Comparison of ENCODE assay signal across 1 cellular context in the genomic region with DNA sequence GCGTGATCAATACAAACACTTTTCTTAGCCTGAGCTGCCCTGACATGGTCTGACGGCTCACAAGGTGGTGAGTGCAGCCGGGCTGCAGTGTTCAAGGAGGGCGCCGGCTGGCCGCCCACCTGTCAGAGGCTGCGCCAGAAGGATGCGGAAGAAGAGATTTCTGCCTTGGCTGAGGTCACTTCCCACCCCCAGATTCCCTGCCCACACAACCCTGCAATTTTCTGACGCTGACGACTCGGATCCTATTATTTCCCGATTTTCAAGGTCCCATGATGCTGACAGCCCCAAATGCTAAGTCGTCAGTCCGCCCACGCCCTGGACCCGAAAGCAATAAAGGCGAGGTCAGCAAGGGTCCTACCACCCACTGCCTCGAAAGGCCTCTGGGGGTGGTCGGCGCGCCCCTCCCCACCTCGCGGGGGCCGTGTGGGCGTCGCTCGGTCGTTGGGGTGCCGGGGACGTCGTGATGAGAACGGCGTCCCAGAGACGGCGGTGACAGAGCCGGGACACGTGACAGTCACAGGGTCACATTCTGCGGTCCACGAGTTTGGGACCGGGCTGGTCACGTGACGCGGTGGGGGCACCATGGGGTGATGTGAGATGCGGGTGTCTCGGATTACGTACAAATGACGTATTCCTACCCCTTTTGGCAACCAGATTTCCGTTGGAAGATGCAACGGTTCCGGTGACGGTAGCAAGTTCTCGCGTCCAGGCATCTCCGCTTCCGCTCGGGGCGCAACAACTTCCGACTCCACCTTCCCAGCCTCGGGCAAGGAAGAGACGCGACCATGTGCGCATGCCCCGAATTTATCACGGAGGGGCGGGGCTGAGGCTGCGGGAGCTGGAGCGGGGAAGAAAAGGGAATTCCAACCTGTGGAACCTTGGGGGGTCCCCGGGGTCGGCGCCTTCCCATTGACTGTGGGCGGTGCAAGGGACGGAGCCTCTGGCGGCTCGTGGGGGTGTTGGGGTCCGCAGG.
TF ChIP-seq lines count a peak whose summit lies in the region.

A gene with protein sequence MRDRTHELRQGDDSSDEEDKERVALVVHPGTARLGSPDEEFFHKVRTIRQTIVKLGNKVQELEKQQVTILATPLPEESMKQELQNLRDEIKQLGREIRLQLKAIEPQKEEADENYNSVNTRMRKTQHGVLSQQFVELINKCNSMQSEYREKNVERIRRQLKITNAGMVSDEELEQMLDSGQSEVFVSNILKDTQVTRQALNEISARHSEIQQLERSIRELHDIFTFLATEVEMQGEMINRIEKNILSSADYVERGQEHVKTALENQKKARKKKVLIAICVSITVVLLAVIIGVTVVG (plus strand): TSS at position 823 of the 973 bp plus-strand sequence. CDS start 248 bp downstream, outside the sequence.

TF ChIP-seq in HEK293, 187 proteins besides CTCF, POLR2A, EP300 and RAD21 (continued from another document and continues in another):
- TF ChIP-seq, protein P1, sequence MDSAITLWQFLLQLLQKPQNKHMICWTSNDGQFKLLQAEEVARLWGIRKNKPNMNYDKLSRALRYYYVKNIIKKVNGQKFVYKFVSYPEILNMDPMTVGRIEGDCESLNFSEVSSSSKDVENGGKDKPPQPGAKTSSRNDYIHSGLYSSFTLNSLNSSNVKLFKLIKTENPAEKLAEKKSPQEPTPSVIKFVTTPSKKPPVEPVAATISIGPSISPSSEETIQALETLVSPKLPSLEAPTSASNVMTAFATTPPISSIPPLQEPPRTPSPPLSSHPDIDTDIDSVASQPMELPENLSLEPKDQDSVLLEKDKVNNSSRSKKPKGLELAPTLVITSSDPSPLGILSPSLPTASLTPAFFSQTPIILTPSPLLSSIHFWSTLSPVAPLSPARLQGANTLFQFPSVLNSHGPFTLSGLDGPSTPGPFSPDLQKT (IDR thresholded peaks at IDR 0.05; ENCODE audit: borderline replicate concordance, low read depth, low read length), result peak; percentile 79; the same call in 1 of the 2 replicates
- TF ChIP-seq YY2 (tag by site-specific recombination; IDR thresholded peaks at IDR 0.05), result peak; percentile 38; the same call in 1 of the 2 replicates
- TF ChIP-seq ZNF2 (tag by site-specific recombination; IDR thresholded peaks at IDR 0.05), result peak; percentile 95
- TF ChIP-seq, protein P2, sequence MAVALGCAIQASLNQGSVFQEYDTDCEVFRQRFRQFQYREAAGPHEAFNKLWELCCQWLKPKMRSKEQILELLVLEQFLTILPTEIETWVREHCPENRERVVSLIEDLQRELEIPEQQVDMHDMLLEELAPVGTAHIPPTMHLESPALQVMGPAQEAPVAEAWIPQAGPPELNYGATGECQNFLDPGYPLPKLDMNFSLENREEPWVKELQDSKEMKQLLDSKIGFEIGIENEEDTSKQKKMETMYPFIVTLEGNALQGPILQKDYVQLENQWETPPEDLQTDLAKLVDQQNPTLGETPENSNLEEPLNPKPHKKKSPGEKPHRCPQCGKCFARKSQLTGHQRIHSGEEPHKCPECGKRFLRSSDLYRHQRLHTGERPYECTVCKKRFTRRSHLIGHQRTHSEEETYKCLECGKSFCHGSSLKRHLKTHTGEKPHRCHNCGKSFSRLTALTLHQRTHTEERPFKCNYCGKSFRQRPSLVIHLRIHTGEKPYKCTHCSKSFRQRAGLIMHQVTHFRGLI (tag by site-specific recombination; IDR thresholded peaks at IDR 0.05), result 0 out of 2 replicates have a peak, but pooled peaks have one; percentile 23
- no peak for TF ChIP-seq MYNN (tag by site-specific recombination; IDR thresholded peaks at IDR 0.05; ENCODE audit: borderline replicate concordance)
- TF ChIP-seq ZNF623 (tag by site-specific recombination; IDR thresholded peaks at IDR 0.05), result peak; percentile 47
- no peak for TF ChIP-seq ZNF707 (tag by site-specific recombination; IDR thresholded peaks at IDR 0.05)
- 0 out of 2 replicates have a peak, but pooled peaks have one; percentile 55 for TF ChIP-seq WT1 (tag by site-specific recombination; IDR thresholded peaks at IDR 0.05)
- TF ChIP-seq, protein P3, sequence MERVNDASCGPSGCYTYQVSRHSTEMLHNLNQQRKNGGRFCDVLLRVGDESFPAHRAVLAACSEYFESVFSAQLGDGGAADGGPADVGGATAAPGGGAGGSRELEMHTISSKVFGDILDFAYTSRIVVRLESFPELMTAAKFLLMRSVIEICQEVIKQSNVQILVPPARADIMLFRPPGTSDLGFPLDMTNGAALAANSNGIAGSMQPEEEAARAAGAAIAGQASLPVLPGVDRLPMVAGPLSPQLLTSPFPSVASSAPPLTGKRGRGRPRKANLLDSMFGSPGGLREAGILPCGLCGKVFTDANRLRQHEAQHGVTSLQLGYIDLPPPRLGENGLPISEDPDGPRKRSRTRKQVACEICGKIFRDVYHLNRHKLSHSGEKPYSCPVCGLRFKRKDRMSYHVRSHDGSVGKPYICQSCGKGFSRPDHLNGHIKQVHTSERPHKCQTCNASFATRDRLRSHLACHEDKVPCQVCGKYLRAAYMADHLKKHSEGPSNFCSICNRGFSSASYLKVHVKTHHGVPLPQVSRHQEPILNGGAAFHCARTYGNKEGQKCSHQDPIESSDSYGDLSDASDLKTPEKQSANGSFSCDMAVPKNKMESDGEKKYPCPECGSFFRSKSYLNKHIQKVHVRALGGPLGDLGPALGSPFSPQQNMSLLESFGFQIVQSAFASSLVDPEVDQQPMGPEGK (tag by site-specific recombination; IDR thresholded peaks at IDR 0.05), result peak; percentile 100
- TF ChIP-seq, protein P4, sequence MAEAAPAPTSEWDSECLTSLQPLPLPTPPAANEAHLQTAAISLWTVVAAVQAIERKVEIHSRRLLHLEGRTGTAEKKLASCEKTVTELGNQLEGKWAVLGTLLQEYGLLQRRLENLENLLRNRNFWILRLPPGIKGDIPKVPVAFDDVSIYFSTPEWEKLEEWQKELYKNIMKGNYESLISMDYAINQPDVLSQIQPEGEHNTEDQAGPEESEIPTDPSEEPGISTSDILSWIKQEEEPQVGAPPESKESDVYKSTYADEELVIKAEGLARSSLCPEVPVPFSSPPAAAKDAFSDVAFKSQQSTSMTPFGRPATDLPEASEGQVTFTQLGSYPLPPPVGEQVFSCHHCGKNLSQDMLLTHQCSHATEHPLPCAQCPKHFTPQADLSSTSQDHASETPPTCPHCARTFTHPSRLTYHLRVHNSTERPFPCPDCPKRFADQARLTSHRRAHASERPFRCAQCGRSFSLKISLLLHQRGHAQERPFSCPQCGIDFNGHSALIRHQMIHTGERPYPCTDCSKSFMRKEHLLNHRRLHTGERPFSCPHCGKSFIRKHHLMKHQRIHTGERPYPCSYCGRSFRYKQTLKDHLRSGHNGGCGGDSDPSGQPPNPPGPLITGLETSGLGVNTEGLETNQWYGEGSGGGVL (tag by site-specific recombination; IDR thresholded peaks at IDR 0.05), result peak; percentile 85
- TF ChIP-seq, protein P5, sequence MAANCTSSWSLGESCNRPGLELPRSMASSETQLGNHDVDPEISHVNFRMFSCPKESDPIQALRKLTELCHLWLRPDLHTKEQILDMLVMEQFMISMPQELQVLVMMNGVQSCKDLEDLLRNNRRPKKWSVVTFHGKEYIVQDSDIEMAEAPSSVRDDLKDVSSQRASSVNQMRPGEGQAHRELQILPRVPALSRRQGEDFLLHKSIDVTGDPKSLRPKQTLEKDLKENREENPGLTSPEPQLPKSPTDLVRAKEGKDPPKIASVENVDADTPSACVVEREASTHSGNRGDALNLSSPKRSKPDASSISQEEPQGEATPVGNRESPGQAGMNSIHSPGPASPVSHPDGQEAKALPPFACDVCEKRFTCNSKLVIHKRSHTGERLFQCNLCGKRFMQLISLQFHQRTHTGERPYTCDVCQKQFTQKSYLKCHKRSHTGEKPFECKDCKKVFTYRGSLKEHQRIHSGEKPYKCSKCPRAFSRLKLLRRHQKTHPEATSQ (tag by site-specific recombination; IDR thresholded peaks at IDR 0.05), result peak; percentile 78; the same call in 1 of the 2 replicates
- no peak for TF ChIP-seq ZNF138 (tag by site-specific recombination; IDR thresholded peaks at IDR 0.05; ENCODE audit: borderline replicate concordance)
- TF ChIP-seq, protein P6, sequence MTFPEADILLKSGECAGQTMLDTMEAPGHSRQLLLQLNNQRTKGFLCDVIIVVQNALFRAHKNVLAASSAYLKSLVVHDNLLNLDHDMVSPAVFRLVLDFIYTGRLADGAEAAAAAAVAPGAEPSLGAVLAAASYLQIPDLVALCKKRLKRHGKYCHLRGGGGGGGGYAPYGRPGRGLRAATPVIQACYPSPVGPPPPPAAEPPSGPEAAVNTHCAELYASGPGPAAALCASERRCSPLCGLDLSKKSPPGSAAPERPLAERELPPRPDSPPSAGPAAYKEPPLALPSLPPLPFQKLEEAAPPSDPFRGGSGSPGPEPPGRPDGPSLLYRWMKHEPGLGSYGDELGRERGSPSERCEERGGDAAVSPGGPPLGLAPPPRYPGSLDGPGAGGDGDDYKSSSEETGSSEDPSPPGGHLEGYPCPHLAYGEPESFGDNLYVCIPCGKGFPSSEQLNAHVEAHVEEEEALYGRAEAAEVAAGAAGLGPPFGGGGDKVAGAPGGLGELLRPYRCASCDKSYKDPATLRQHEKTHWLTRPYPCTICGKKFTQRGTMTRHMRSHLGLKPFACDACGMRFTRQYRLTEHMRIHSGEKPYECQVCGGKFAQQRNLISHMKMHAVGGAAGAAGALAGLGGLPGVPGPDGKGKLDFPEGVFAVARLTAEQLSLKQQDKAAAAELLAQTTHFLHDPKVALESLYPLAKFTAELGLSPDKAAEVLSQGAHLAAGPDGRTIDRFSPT (tag by site-specific recombination; IDR thresholded peaks at IDR 0.05), result peak; percentile 93
- TF ChIP-seq ZNF214 (tag by site-specific recombination; IDR thresholded peaks at IDR 0.05; ENCODE audit: borderline replicate concordance), result no peak
- no peak for TF ChIP-seq ZNF701 (tag by site-specific recombination; IDR thresholded peaks at IDR 0.05)
- no peak for TF ChIP-seq HOXA7 (CRISPR knock-in tag; IDR thresholded peaks at IDR 0.05; ENCODE audit: borderline replicate concordance)
- TF ChIP-seq ZNF24 (tag by site-specific recombination; IDR thresholded peaks at IDR 0.05), result peak; percentile 98
- no peak for TF ChIP-seq ZNF121 (tag by site-specific recombination; IDR thresholded peaks at IDR 0.05)
- peak; percentile 89 for TF ChIP-seq ZFP69B (tag by site-specific recombination; IDR thresholded peaks at IDR 0.05)
- TF ChIP-seq ZNF654 (tag by site-specific recombination; IDR thresholded peaks at IDR 0.05; ENCODE audit: low read depth), result no peak
- no peak for TF ChIP-seq ZNF416 (tag by site-specific recombination; IDR thresholded peaks at IDR 0.05)
- TF ChIP-seq ZNF843 (tag by site-specific recombination; IDR thresholded peaks at IDR 0.05), result peak; percentile 85
- TF ChIP-seq KLF8 (tag by site-specific recombination; IDR thresholded peaks at IDR 0.05), result peak; percentile 90
- 0 out of 2 replicates have a peak, but pooled peaks have one; percentile 36 for TF ChIP-seq ZNF133 (tag by site-specific recombination; IDR thresholded peaks at IDR 0.05)
- TF ChIP-seq ZNF610 (tag by site-specific recombination; IDR thresholded peaks at IDR 0.05; ENCODE audit: borderline replicate concordance), result peak; percentile 90; the same call in 1 of the 2 replicates
- TF ChIP-seq TCF7L2 (IDR thresholded peaks at IDR 0.05; ENCODE audit: borderline replicate concordance, low read depth, low read length), result no peak
- peak; percentile 88 for TF ChIP-seq ZSCAN30 (tag by site-specific recombination; IDR thresholded peaks at IDR 0.05)
- TF ChIP-seq, protein P7, sequence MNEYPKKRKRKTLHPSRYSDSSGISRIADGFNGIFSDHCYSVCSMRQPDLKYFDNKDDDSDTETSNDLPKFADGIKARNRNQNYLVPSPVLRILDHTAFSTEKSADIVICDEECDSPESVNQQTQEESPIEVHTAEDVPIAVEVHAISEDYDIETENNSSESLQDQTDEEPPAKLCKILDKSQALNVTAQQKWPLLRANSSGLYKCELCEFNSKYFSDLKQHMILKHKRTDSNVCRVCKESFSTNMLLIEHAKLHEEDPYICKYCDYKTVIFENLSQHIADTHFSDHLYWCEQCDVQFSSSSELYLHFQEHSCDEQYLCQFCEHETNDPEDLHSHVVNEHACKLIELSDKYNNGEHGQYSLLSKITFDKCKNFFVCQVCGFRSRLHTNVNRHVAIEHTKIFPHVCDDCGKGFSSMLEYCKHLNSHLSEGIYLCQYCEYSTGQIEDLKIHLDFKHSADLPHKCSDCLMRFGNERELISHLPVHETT (tag by site-specific recombination; IDR thresholded peaks at IDR 0.05), result peak; percentile 94
- peak; percentile 71; the same call in 1 of the 2 replicates for TF ChIP-seq KLF10 (tag by site-specific recombination; IDR thresholded peaks at IDR 0.05)
- TF ChIP-seq, protein P8, sequence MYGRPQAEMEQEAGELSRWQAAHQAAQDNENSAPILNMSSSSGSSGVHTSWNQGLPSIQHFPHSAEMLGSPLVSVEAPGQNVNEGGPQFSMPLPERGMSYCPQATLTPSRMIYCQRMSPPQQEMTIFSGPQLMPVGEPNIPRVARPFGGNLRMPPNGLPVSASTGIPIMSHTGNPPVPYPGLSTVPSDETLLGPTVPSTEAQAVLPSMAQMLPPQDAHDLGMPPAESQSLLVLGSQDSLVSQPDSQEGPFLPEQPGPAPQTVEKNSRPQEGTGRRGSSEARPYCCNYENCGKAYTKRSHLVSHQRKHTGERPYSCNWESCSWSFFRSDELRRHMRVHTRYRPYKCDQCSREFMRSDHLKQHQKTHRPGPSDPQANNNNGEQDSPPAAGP (tag by site-specific recombination; IDR thresholded peaks at IDR 0.05), result peak; percentile 91
- TF ChIP-seq, protein P9, sequence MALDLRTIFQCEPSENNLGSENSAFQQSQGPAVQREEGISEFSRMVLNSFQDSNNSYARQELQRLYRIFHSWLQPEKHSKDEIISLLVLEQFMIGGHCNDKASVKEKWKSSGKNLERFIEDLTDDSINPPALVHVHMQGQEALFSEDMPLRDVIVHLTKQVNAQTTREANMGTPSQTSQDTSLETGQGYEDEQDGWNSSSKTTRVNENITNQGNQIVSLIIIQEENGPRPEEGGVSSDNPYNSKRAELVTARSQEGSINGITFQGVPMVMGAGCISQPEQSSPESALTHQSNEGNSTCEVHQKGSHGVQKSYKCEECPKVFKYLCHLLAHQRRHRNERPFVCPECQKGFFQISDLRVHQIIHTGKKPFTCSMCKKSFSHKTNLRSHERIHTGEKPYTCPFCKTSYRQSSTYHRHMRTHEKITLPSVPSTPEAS (tag by site-specific recombination; IDR thresholded peaks at IDR 0.05), result peak; percentile 50; the same call in 1 of the 2 replicates
- TF ChIP-seq, protein P10, sequence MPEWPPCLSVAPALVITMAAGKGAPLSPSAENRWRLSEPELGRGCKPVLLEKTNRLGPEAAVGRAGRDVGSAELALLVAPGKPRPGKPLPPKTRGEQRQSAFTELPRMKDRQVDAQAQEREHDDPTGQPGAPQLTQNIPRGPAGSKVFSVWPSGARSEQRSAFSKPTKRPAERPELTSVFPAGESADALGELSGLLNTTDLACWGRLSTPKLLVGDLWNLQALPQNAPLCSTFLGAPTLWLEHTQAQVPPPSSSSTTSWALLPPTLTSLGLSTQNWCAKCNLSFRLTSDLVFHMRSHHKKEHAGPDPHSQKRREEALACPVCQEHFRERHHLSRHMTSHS (tag by site-specific recombination; IDR thresholded peaks at IDR 0.05), result peak; percentile 56; the same call in 1 of the 2 replicates
- peak; percentile 8; the same call in 1 of the 2 replicates for TF ChIP-seq GFI1B (tag by site-specific recombination; IDR thresholded peaks at IDR 0.05)
- peak; percentile 78 for TF ChIP-seq ZBTB48 (tag by site-specific recombination; IDR thresholded peaks at IDR 0.05)
